In genomic region chr3:117557469-117557868, GRCh38 we compare ENCODE assay signal across 27 cellular contexts.
A peak's percentile ranks its signal among the peaks of the same experiment; 100 is the strongest.
DNase-seq lines count a peak whose midpoint lies in the region; ATAC-seq, FAIRE-seq and TF ChIP-seq lines count a peak whose summit lies in the region.
"Had no signal": no experiment of that assay in that cellular context is flagged by ENCODE, and none has a peak within 500 bp of the region (broad histone marks: within the 10 kb centered on the region; RNA-seq: fewer than 3 reads in every experiment).

No MANE protein-coding gene starts in this region.

- BruUV-seq in A673 (replicated peaks; lab: Mats Ljungman, UMichigan): no TSS peak

- H3K4me3 ChIP-seq in A673 (ENCODE audit: low read depth, low read length, poor library complexity, severe bottlenecking): no peak overlapping the region
- H3K4me3 ChIP-seq: colonic mucosa, gastroesophageal sphincter, transverse colon had no signal

- intact Hi-C loops in A673 (cut with micrococcal nuclease; ENCODE audit: unreplicated experiment): no loop called here

- no peaks in the 10 kb centered on the region for H3K9me3 ChIP-seq in A673 (ENCODE audit: low read depth, low read length, poor library complexity, severe bottlenecking)
- H3K9me3 ChIP-seq: colonic mucosa, gastroesophageal sphincter, SK-N-SH, transverse colon had no signal

- H3K27ac ChIP-seq in A673 (ENCODE audit: low read depth, low read length, poor library complexity, severe bottlenecking): no peak overlapping the region
- H3K27ac ChIP-seq: 22Rv1, C4-2B, colonic mucosa, gastroesophageal sphincter, transverse colon had no signal

- POLR2A ChIA-PET in A673 (lab: Charles Lee; ENCODE audit: low non-redundant PET): no interaction called here

- CTCF ChIA-PET in A673 (lab: Charles Lee): no interaction called here

- FAIRE-seq in islet of Langerhans (lab: Jason Lieb, UNC): peak; percentile 99
- FAIRE-seq: HepG2 had no signal

- TF ChIP-seq CTCF in A673 (conservative IDR thresholded peaks at IDR 0.05; ENCODE audit: low read depth, low read length): no peak

- no peaks in the 10 kb centered on the region for H3K27me3 ChIP-seq in A673 (replicated peaks; ENCODE audit: insufficient read depth, low read depth, low read length, poor library complexity)
- H3K27me3 ChIP-seq: colonic mucosa, gastroesophageal sphincter, transverse colon had no signal

- ATAC-seq in HG03135 (IDR thresholded peaks at IDR 0.05; ENCODE audit: unreplicated experiment): no peak
- ATAC-seq: gastroesophageal sphincter; HepG2; left colon; stimulated activated effector memory CD8-positive, alpha-beta T cell treated with anti-CD3 and anti-CD28 coated beads, Interleukin-12 subunit alpha, Interleukin-12 subunit beta, amount 100 ng/mL, for 72 hours had no signal

- H3K36me3 ChIP-seq in A673 (ENCODE audit: insufficient read depth, low read length, poor library complexity, severe bottlenecking): no peaks in the 10 kb centered on the region
- H3K36me3 ChIP-seq: colonic mucosa, gastroesophageal sphincter, transverse colon had no signal

- DNase-seq in NCI-H1092 treated with DMSO at 0.1 percent for 48 hours (lab: John Stamatoyannopoulos, UW): peak; percentile 84
- DNase-seq in NCI-H1092 (lab: John Stamatoyannopoulos, UW): no peak
- peak; percentile 66 for DNase-seq in NCI-H1417 treated with DMSO at 0.1 percent for 48 hours (lab: John Stamatoyannopoulos, UW)
- peak; percentile 8 for DNase-seq in NCI-H2227 (lab: John Stamatoyannopoulos, UW; ENCODE audit: unreplicated experiment)
- no peak for DNase-seq in stimulated activated CD4-positive, alpha-beta T cell treated with anti-CD3 and anti-CD28 coated beads, Interleukin-4, amount 100 ng/mL, for 4 hours
- no peak for DNase-seq in A673 (ENCODE audit: low spot score)
- DNase-seq: activated CD4-positive, alpha-beta T cell treated with anti-CD3 and anti-CD28 coated beads, Interleukin-2, amount 50 U/mL, for 48 hours; activated gamma-delta T cell treated with Interleukin-2 at 50 U/mL for 16 hours; activated T-cell treated with anti-CD3 and anti-CD28 coated beads, Interleukin-2, amount 50 U/mL, for 48 hours; colonic mucosa; effector CD4-positive, alpha-beta T cell; H9; hippocampal formation; Kasumi-1; left colon; NCI-H2171; SK-N-SH; stimulated activated CD4-positive, alpha-beta T cell treated with anti-CD3 and anti-CD28 coated beads, Interleukin-15, amount 100 ng/mL, for 24 hours; T-helper 2 cell; transverse colon had no signal

- no peaks in the 10 kb centered on the region for H3K4me1 ChIP-seq in A673 (ENCODE audit: insufficient read depth, low read length, poor library complexity, severe bottlenecking)
- H3K4me1 ChIP-seq: colonic mucosa, gastroesophageal sphincter, transverse colon had no signal

Comparison
In these comparisons a context has a peak if more than half of its experiments do, and no peak if none do; other contexts are left out.
1. DNase-seq: peak in NCI-H1092 treated with DMSO at 0.1 percent for 48 hours (single experiment), NCI-H1417 treated with DMSO at 0.1 percent for 48 hours (single experiment) and NCI-H2227 (single experiment); none in NCI-H1092 (single experiment), stimulated activated CD4-positive, alpha-beta T cell treated with anti-CD3 and anti-CD28 coated beads, Interleukin-4, amount 100 ng/mL, for 4 hours (0 of 2) and A673 (single experiment).